In the genomic region with DNA sequence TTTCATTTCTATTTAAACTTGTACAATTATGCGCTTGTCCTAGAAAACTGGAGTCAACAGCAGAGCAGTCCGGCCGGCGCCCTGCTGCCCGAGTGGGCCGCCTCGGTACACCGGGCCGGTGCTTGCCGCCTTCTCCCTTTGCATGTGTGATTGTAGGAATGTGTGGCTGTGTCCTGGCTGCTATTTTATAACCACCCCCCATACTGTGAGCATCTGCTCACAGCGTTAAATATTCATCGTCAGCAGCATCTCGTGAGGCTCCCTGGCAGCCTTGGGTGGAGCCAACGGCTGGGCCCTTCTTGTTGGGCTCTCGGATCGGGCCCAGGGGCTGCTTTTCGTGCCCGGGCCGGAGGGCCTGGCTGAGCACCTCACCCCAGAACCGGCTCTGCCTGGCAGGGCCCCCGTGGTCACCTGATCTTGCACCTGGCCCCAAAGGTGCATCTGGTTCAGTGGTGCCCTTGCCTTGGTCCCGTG, we compare ENCODE assay signal across 26 cellular contexts. TPM values are rescaled to one million over a fixed set of nuclear protein-coding genes. Genes with fewer than 3 reads are reported as not detected.
A peak's percentile ranks its signal among the peaks of the same experiment; 100 is the strongest.
DNase-seq lines count a peak whose midpoint lies in the region; TF ChIP-seq lines count a peak whose summit lies in the region.
"Had no signal": no experiment of that assay in that cellular context is flagged by ENCODE, and none has a peak within 500 bp of the region (broad histone marks: within the 10 kb centered on the region; RNA-seq: fewer than 3 reads in every experiment).

No MANE protein-coding gene starts in this region.

- H3K36me3 Mint-ChIP-seq in activated T-cell treated with anti-CD3 and anti-CD28 coated beads, Interleukin-2, amount 50 U/mL, for 24 hours (ENCODE audit: low read depth): peaks cover 58% of the 10 kb centered on the region

- peak overlapping the region; percentile 97 for H3K27ac ChIP-seq in temporal lobe (ENCODE audit: low read depth, low read length)
- H3K27ac ChIP-seq: colonic mucosa, esophagus squamous epithelium, VCaP had no signal

- in situ Hi-C loops in GM13976 (cut with MboI; ENCODE audit: low sequenced_read_pairs, unreplicated experiment) (no loop called here), GM13977 (cut with MboI; ENCODE audit: low pct_unique_long_range_greater_than_20kb, low sequenced_read_pairs, unreplicated experiment) (no loop called here)

- no peaks in the 10 kb centered on the region for H3K27me3 Mint-ChIP-seq in activated T-cell treated with anti-CD3 and anti-CD28 coated beads, Interleukin-2, amount 50 U/mL, for 24 hours
- H3K27me3 Mint-ChIP-seq: activated CD4-positive, alpha-beta T cell treated with anti-CD3 and anti-CD28 coated beads, Interleukin-2, amount 10 ng/mL, durations not matched to agents 7 days and 5 days; activated naive CD8-positive, alpha-beta T cell treated with anti-CD3 and anti-CD28 coated beads, Interleukin-2, amount 50 U/mL, for 24 hours; B cell had no signal

- H3K27ac Mint-ChIP-seq in activated T-cell treated with anti-CD3 and anti-CD28 coated beads, Interleukin-2, amount 50 U/mL, for 24 hours: peak overlapping the region; percentile 50
- H3K27ac Mint-ChIP-seq: activated CD4-positive, alpha-beta T cell treated with anti-CD3 and anti-CD28 coated beads, Interleukin-2, amount 10 ng/mL, durations not matched to agents 7 days and 5 days; activated naive CD8-positive, alpha-beta T cell treated with anti-CD3 and anti-CD28 coated beads, Interleukin-2, amount 50 U/mL, for 24 hours; activated T-helper 2 cell treated with anti-CD3 and anti-CD28 coated beads, Interferon-gamma antibody, Interleukin-2, Interleukin-4, amounts not matched to agents 10 μg/mL and 5 μg/mL and 100 μg/mL, durations not matched to agents 14 hours and 24 hours and 36 hours; nephron had no signal

- peaks cover 16% of the 10 kb centered on the region for H3K4me1 Mint-ChIP-seq in activated T-cell treated with anti-CD3 and anti-CD28 coated beads, Interleukin-2, amount 50 U/mL, for 24 hours (ENCODE audit: low read depth)

- TF ChIP-seq CTCF in GM13976 (IDR thresholded peaks at IDR 0.05; ENCODE audit: borderline replicate concordance, control extremely low read depth, extremely low read depth, insufficient read depth, missing control alignments): no peak
- no peak for TF ChIP-seq CTCF in GM13977 (IDR thresholded peaks at IDR 0.05; ENCODE audit: extremely low read depth, insufficient read depth, missing control alignments)

- no peaks in the 10 kb centered on the region for H3K9me3 Mint-ChIP-seq in activated T-cell treated with anti-CD3 and anti-CD28 coated beads, Interleukin-2, amount 50 U/mL, for 24 hours
- H3K9me3 Mint-ChIP-seq: nephron had no signal

- H3K4me3 Mint-ChIP-seq in activated T-cell treated with anti-CD3 and anti-CD28 coated beads, Interleukin-2, amount 50 U/mL, for 24 hours: no peak overlapping the region
- H3K4me3 Mint-ChIP-seq: activated CD4-positive, alpha-beta T cell treated with anti-CD3 and anti-CD28 coated beads, Interleukin-2, amount 10 ng/mL, durations not matched to agents 7 days and 5 days; activated naive CD8-positive, alpha-beta T cell treated with anti-CD3 and anti-CD28 coated beads, Interleukin-2, amount 50 U/mL, for 24 hours; B cell; nephron had no signal

- DNase-seq in activated T-cell treated with anti-CD3 and anti-CD28 coated beads, Interleukin-2, amount 50 U/mL, for 24 hours: no peak
- DNase-seq in activated T-cell treated with anti-CD3 and anti-CD28 coated beads for 4 hours (no peak), cerebellar cortex (ENCODE audit: low spot score) (peak; percentile 63), midbrain (lab: John Stamatoyannopoulos, UW) (peak; percentile 37), GM13976 (ENCODE audit: low spot score) (no peak), GM13977 (ENCODE audit: low spot score) (no peak), D341Med (ENCODE audit: low spot score) (no peak)
- DNase-seq: activated CD4-positive, alpha-beta T cell treated with anti-CD3 and anti-CD28 coated beads, Interleukin-2, amount 10 ng/mL, durations not matched to agents 7 days and 5 days; activated naive CD8-positive, alpha-beta T cell treated with anti-CD3 and anti-CD28 coated beads, Interleukin-2, amount 50 U/mL, for 24 hours; body of pancreas; colonic mucosa; DMS79; esophagus squamous epithelium; gastrocnemius medialis; islet precursor cell; NCI-H1092; NCI-H1930; NCI-H226; NCI-H748 treated with DMSO at 0.1 percent for 48 hours; OCI-M1; stimulated activated CD4-positive, alpha-beta T cell treated with anti-CD3 and anti-CD28 coated beads, Interleukin-15, amount 100 ng/mL, for 24 hours had no signal

RNA-seq across cellular contexts. Expression of a gene that starts 10.6 kb away (rescaled TPM):
- 12.8 TPM for total RNA-seq in temporal lobe

RNA-seq across cellular contexts. Expression of a gene that starts 32.9 kb away (rescaled TPM):
- 1,871 TPM for total RNA-seq in temporal lobe

RNA-seq across cellular contexts. Expression of a gene that starts 47.3 kb away (rescaled TPM):
- total RNA-seq in temporal lobe: 48.7 TPM

RNA-seq across cellular contexts. Expression of a gene that starts 48.5 kb away (rescaled TPM):
- 2.7 TPM for total RNA-seq in temporal lobe

Comparison
In these comparisons a context has a peak if more than half of its experiments do, and no peak if none do; other contexts are left out.
1. DNase-seq: peak in cerebellar cortex (single experiment) and midbrain (single experiment); none in activated T-cell treated with anti-CD3 and anti-CD28 coated beads, Interleukin-2, amount 50 U/mL, for 24 hours (single experiment), activated T-cell treated with anti-CD3 and anti-CD28 coated beads for 4 hours (single experiment), GM13976 (single experiment), GM13977 (single experiment) and D341Med (single experiment).